Comparison of ENCODE assay signal across 32 cellular contexts in the genomic region with DNA sequence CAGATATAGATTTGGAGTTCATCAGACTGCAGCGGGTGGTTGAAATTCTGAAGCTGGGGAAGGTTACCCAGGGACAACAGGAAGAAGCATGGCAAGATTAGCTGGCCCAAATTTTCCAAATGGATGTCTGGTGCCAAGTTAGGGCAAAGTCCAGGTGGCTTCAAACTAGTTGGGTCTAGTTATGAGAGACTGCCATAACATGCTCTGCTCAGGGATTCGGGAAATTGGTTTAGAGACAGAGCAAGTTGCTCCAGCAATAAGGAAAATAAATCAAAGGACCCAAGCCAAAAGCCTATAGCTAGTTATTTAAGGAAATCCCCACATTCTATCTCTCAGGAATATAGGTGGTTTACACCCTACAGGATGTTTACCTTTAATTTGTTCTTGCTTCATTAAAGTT.
"Had no signal": no experiment of that assay in that cellular context is flagged by ENCODE, and none has a peak within 500 bp of the region (broad histone marks: within the 10 kb centered on the region; RNA-seq: fewer than 3 reads in every experiment).

No MANE protein-coding gene starts in this region.

- H3K36me3 ChIP-seq: brain microvascular endothelial cell, left ventricle myocardium inferior, neural progenitor cell, spleen, thyroid gland had no signal

- H3K4me3 Mint-ChIP-seq: activated CD4-positive, alpha-beta memory T cell treated with anti-CD3 and anti-CD28 coated beads, Interleukin-2, amount 10 ng/mL, durations not matched to agents 7 days and 5 days; activated CD4-positive, alpha-beta T cell treated with anti-CD3 and anti-CD28 coated beads, Interleukin-2, amount 10 ng/mL, durations not matched to agents 7 days and 5 days; activated T-cell treated with anti-CD3 and anti-CD28 coated beads, Interleukin-2, amount 50 U/mL, for 24 hours; immature natural killer cell; naive thymus-derived CD8-positive, alpha-beta T cell; neural progenitor cell; stimulated activated naive CD8-positive, alpha-beta T cell treated with anti-CD3 and anti-CD28 coated beads, Interleukin-15, amount 100 ng/mL, for 72 hours; T-helper 17 cell; WTC11 had no signal

- ATAC-seq: naive thymus-derived CD8-positive, alpha-beta T cell; right cardiac atrium; SK-N-SH treated with all-trans-retinoic acid at 6 μM for 48 hours; stimulated activated naive CD8-positive, alpha-beta T cell treated with anti-CD3 and anti-CD28 coated beads, Interleukin-15, amount 100 ng/mL, for 72 hours; T-helper 17 cell; WTC11 had no signal

- H3K27ac Mint-ChIP-seq: activated CD4-positive, alpha-beta memory T cell treated with anti-CD3 and anti-CD28 coated beads, Interleukin-2, amount 10 ng/mL, durations not matched to agents 7 days and 5 days; activated CD4-positive, alpha-beta T cell treated with anti-CD3 and anti-CD28 coated beads, Interleukin-2, amount 10 ng/mL, durations not matched to agents 7 days and 5 days; activated T-cell treated with anti-CD3 and anti-CD28 coated beads, Interleukin-2, amount 50 U/mL, for 24 hours; immature natural killer cell; neural progenitor cell; stimulated activated naive CD8-positive, alpha-beta T cell treated with anti-CD3 and anti-CD28 coated beads, Interleukin-15, amount 100 ng/mL, for 72 hours; T-helper 17 cell; WTC11 had no signal

- H3K4me3 ChIP-seq: left ventricle myocardium inferior, lung, neural progenitor cell, spleen, thyroid gland had no signal

- H3K27me3 ChIP-seq: brain microvascular endothelial cell, neural progenitor cell, spleen, thyroid gland had no signal

- DNase-seq: activated CD4-positive, alpha-beta memory T cell treated with anti-CD3 and anti-CD28 coated beads, Interleukin-2, amount 10 ng/mL, durations not matched to agents 7 days and 5 days; activated CD4-positive, alpha-beta T cell treated with anti-CD3 and anti-CD28 coated beads for 1 hour; activated CD4-positive, alpha-beta T cell treated with anti-CD3 and anti-CD28 coated beads, Interleukin-2, amount 10 ng/mL, durations not matched to agents 7 days and 5 days; activated CD8-positive, alpha-beta memory T cell treated with anti-CD3 and anti-CD28 coated beads, Interleukin-2, amount 50 U/mL, for 48 hours; activated gamma-delta T cell; activated naive CD4-positive, alpha-beta T cell treated with anti-CD3 and anti-CD28 coated beads, Interleukin-2, amount 50 U/mL, for 16 hours; activated T-cell treated with anti-CD3 and anti-CD28 coated beads, Interleukin-2, amount 50 U/mL, for 24 hours; amniotic stem cell; brain microvascular endothelial cell; central memory CD4-positive, alpha-beta T cell; dermis blood vessel endothelial cell; effector CD4-positive, alpha-beta T cell; foreskin fibroblast; head of caudate nucleus; hypothalamus; immature natural killer cell; kidney glomerular epithelial cell; left ventricle myocardium inferior; naive thymus-derived CD8-positive, alpha-beta T cell; occipital lobe; right cardiac atrium; spleen; stimulated activated naive CD8-positive, alpha-beta T cell treated with anti-CD3 and anti-CD28 coated beads, Interleukin-15, amount 100 ng/mL, for 72 hours; substantia nigra; T-helper 17 cell; T1000; thyroid gland had no signal

- H3K27ac ChIP-seq: brain microvascular endothelial cell, left ventricle myocardium inferior, neural progenitor cell, parathyroid adenoma, spleen, thyroid gland had no signal

- H3K36me3 Mint-ChIP-seq: immature natural killer cell, neural progenitor cell, WTC11 had no signal

- H3K4me1 Mint-ChIP-seq: activated CD4-positive, alpha-beta memory T cell treated with anti-CD3 and anti-CD28 coated beads, Interleukin-2, amount 10 ng/mL, durations not matched to agents 7 days and 5 days; activated CD4-positive, alpha-beta T cell treated with anti-CD3 and anti-CD28 coated beads, Interleukin-2, amount 10 ng/mL, durations not matched to agents 7 days and 5 days had no signal

- H3K9me3 ChIP-seq: left ventricle myocardium inferior, spleen, thyroid gland had no signal

- H3K27me3 Mint-ChIP-seq: activated CD4-positive, alpha-beta memory T cell treated with anti-CD3 and anti-CD28 coated beads, Interleukin-2, amount 10 ng/mL, durations not matched to agents 7 days and 5 days; activated CD4-positive, alpha-beta T cell treated with anti-CD3 and anti-CD28 coated beads, Interleukin-2, amount 10 ng/mL, durations not matched to agents 7 days and 5 days; activated T-cell treated with anti-CD3 and anti-CD28 coated beads, Interleukin-2, amount 50 U/mL, for 24 hours; naive thymus-derived CD8-positive, alpha-beta T cell; stimulated activated naive CD8-positive, alpha-beta T cell treated with anti-CD3 and anti-CD28 coated beads, Interleukin-15, amount 100 ng/mL, for 72 hours; T-helper 17 cell had no signal

- H3K9me3 Mint-ChIP-seq: activated CD4-positive, alpha-beta memory T cell treated with anti-CD3 and anti-CD28 coated beads, Interleukin-2, amount 10 ng/mL, durations not matched to agents 7 days and 5 days; activated T-cell treated with anti-CD3 and anti-CD28 coated beads, Interleukin-2, amount 50 U/mL, for 24 hours; immature natural killer cell; neural progenitor cell; WTC11 had no signal

- H3K4me1 ChIP-seq: left ventricle myocardium inferior, parathyroid adenoma, spleen, thyroid gland had no signal
